In the genomic region with DNA sequence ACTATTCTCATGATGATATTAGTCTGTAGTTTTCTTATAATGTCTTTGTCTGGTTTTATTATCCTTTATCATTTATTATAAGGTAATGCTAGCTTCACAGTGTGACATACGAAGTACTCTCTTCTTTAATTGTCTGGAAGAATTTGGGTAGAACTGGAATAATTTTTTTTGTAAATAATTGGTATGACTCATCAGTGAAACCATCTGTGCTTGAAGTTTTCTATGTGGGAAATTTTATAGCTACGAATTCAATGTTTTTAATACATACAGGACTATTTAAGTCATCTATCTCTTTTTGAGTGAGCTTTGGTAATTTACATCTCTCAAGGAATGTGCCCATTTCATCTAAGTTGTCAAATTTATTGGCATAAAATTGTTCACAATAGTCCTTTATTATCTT, we compare ENCODE assay signal across 11 cellular contexts.
"Had no signal": no experiment of that assay in that cellular context is flagged by ENCODE, and none has a peak within 500 bp of the region (broad histone marks: within the 10 kb centered on the region; RNA-seq: fewer than 3 reads in every experiment).

No MANE protein-coding gene starts in this region.

- H3K36me3 ChIP-seq: cardiac muscle cell, esophagus squamous epithelium, left lung, tibial artery, WERI-Rb-1 had no signal

- H3K4me3 ChIP-seq: cardiac muscle cell, esophagus squamous epithelium, hepatocyte, left lung, tibial artery had no signal

- H3K4me1 ChIP-seq: esophagus squamous epithelium, left lung had no signal

- H3K27ac ChIP-seq: cardiac muscle cell, esophagus squamous epithelium, hepatocyte, left lung, tibial artery, WERI-Rb-1 had no signal

- H3K9me3 ChIP-seq: esophagus squamous epithelium, left lung, tibial artery had no signal

- H3K79me2 ChIP-seq: hepatocyte had no signal

- H3K27me3 ChIP-seq: cardiac muscle cell, esophagus squamous epithelium, hepatocyte, tibial artery had no signal

- H3K4me2 ChIP-seq: hepatocyte had no signal

- H2AFZ ChIP-seq: hepatocyte had no signal

- DNase-seq: activated CD4-positive, alpha-beta T cell treated with anti-CD3 and anti-CD28 coated beads, Interleukin-2, amount 50 U/mL, for 48 hours; activated naive CD4-positive, alpha-beta T cell treated with Interleukin-2 at 50 U/mL for 16 hours; esophagus squamous epithelium; left lung; naive thymus-derived CD8-positive, alpha-beta T cell; stimulated activated naive B cell treated with anti-CD40 and anti-IgM and Interleukin-4, amounts not matched to agents 10 μg/mL and 1 μg/mL and 100 μg/mL, for 72 hours; T-helper 17 cell; tibial artery; WERI-Rb-1 had no signal
